In the genomic region with DNA sequence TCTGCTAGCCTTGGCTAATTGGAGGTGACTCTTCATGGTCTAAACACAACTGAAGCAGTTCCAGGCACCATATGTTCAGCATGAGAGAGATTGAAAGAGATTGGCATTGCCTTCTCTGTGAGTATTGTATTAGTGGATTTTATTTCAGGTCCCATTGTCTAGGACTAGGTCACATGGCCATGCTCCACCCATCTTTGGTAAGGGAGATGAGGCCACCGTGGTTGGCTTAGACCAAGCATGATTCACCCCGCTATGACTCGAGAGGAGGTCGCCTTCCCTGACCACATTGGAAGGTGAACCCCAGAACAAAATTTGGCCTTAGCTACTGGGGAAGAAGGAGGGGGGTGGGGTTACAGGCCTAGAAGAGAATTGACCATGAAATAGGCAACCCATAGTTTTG, we compare ENCODE assay signal across 1 cellular context.
TF ChIP-seq lines count a peak whose summit lies in the region.

No MANE protein-coding gene starts in this region.

TF ChIP-seq in IMR-90, 13 proteins besides CTCF, POLR2A, EP300 and RAD21:
- TF ChIP-seq ELK1 (IDR thresholded peaks at IDR 0.05; ENCODE audit: borderline replicate concordance, low read depth, low read length) (no peak), MAFK (IDR thresholded peaks at IDR 0.05; ENCODE audit: low read depth, low read length) (no peak), FOS (IDR thresholded peaks at IDR 0.05; ENCODE audit: low read depth, low read length) (no peak), CHD1 (IDR thresholded peaks at IDR 0.05; ENCODE audit: low read depth, low read length) (no peak), USF2 (IDR thresholded peaks at IDR 0.05; ENCODE audit: low read depth, low read length) (peak; percentile 25; the same call in 1 of the 2 replicates)
